ENCODE assay signal across 8 cellular contexts in the genomic region with DNA sequence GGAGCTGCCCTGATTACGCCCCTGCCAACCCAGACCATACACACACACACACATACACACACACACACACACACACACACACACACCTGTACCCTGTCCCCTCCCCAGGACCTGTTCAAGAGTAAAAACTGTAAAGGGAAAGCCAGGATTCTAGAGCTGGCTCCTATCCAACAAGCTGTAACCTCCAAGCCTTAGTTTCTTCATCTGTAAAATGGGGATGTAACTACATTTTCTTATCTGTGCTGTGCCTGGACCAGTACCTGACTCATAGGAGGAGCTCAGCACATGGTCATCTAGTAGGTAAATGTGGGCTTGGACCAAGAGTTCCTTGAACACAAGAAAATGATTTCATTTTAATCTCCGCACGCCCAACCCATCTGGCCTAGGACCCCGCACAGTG.
"Had no signal": no experiment of that assay in that cellular context is flagged by ENCODE, and none has a peak within 500 bp of the region (broad histone marks: within the 10 kb centered on the region; RNA-seq: fewer than 3 reads in every experiment).

No MANE protein-coding gene starts in this region.

- H3K9me3 ChIP-seq: ascending aorta, MG63, Peyer's patch had no signal

- H3K4me3 ChIP-seq: ascending aorta, MG63, Peyer's patch had no signal

- DNase-seq: amniotic stem cell, brain microvascular endothelial cell, NCI-H1417 treated with DMSO at 0.1 percent for 48 hours, NCI-H1694 treated with DMSO at 0.1 percent for 48 hours, NCI-H2029 treated with DMSO at 0.1 percent for 48 hours had no signal

- H3K27ac ChIP-seq: ascending aorta, brain microvascular endothelial cell, Peyer's patch had no signal

- H3K27me3 ChIP-seq: ascending aorta, brain microvascular endothelial cell, MG63, Peyer's patch had no signal
